ENCODE assay signal across 8 cellular contexts in the genomic region with DNA sequence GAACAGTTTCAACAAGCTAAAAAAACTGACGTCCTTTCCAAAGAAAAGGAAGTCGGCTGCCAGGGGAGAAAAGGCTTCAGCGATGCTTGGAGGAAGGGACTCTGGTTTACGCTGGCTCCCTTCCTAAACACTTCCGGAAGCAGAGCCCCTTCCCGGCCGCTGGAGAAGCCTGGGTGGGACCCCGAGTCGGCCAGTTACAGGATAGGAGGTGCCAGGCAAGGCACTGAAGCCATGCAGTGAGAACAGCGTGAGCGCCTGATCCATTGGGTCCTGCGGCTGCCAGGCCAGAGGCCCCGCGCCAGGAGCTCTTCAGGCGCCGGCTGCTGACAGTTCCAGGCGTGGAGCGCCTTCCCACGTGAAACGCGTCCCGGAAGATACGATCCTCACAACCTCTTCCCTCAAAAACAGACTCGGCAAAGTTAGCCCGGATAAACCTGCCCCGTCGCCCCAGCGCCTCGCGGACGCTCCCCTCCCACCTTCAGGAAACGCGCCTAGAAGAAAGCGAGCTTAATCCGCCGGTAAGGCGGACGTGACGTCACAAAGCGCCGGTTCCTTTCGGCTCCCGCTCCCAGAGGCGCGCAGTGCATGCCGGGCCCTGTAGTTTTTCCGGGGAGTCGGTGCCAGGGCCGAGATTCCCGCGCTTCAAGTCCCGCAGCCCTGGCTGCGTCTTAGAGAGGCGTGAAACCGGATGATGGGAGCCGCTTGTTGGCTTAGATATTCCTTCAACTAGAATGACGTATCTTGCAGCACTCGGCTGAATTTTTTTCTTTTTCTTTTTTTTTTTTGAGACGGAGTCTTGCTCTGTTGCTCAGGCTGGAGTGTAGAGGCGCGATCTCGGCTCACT. TPM values are rescaled to one million over a fixed set of nuclear protein-coding genes. Genes with fewer than 3 reads are reported as not detected.
A peak's percentile ranks its signal among the peaks of the same experiment; 100 is the strongest.
DNase-seq lines count a peak whose midpoint lies in the region; ATAC-seq, FAIRE-seq and TF ChIP-seq lines count a peak whose summit lies in the region.

A gene with protein sequence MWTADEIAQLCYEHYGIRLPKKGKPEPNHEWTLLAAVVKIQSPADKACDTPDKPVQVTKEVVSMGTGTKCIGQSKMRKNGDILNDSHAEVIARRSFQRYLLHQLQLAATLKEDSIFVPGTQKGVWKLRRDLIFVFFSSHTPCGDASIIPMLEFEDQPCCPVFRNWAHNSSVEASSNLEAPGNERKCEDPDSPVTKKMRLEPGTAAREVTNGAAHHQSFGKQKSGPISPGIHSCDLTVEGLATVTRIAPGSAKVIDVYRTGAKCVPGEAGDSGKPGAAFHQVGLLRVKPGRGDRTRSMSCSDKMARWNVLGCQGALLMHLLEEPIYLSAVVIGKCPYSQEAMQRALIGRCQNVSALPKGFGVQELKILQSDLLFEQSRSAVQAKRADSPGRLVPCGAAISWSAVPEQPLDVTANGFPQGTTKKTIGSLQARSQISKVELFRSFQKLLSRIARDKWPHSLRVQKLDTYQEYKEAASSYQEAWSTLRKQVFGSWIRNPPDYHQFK (minus strand): TSS at position 520 of the 844 bp plus-strand sequence. CDS start 2,482 bp downstream, outside the sequence.

- H3K36me3 ChIP-seq in adrenal gland (replicated peaks in 1 of 2) (peaks cover 0 to 33% of the 10 kb centered on the region in 2 donors), heart left ventricle (peaks cover 0 to 56% (median 48%) of the 10 kb centered on the region in 9 donors), upper lobe of left lung (peaks cover 0 to 40% (median 15%) of the 10 kb centered on the region in 4 donors)

- TF ChIP-seq CTCF in adrenal gland (IDR thresholded peaks at IDR 0.05) (peak in 1 of 6 experiments; percentile 7), heart left ventricle (IDR thresholded peaks at IDR 0.05) (no peak), upper lobe of left lung (IDR thresholded peaks at IDR 0.05) (peak in 1 of 6 experiments; percentile 6)

- intact Hi-C loops in adrenal gland (cut with DNase I) (loop anchor here in 1 of 2 donors (10.0 kb wide), 1 partner anchor 148 kb away; no protein-coding TSS in a partner anchor), heart left ventricle (cut with DNase I) (loop anchor here (1.0 to 10.0 kb wide), 17 partner anchors 24 to 158 kb away; a partner anchor contains a TSS), posterior cingulate gyrus (cut with DNase I) (loop anchor here (1.0 to 10.0 kb wide), 3 partner anchors 24 to 158 kb away; a partner anchor contains a TSS)

- H3K27ac ChIP-seq in adrenal gland (peak within 1 kb of the TSS; percentile 58 to 93 (median 72)), heart left ventricle (peak within 1 kb of the TSS; percentile 74 to 96 (median 92)), upper lobe of left lung (peak within 1 kb of the TSS; percentile 89 to 96 (median 93))

- DNase-seq in GM12892 (ENCODE audit: insufficient read length): peak; percentile 85
- DNase-seq in NCI-H146 (lab: John Stamatoyannopoulos, UW): peak; percentile 94
- peak; percentile 95 to 98 (median 98) for DNase-seq in T-helper 1 cell
- DNase-seq in adrenal gland: peak; percentile 96 to 99 (median 98)
- peak; percentile 98 to 99 (median 99) for DNase-seq in heart left ventricle
- peak; percentile 95 to 99 (median 98) for DNase-seq in posterior cingulate gyrus
- peak; percentile 97 to 99 for DNase-seq in upper lobe of left lung

- ATAC-seq in HG02852 (IDR thresholded peaks at IDR 0.05; ENCODE audit: unreplicated experiment) (peak; percentile 94), heart left ventricle (peak; percentile 96 to 97 (median 97)), upper lobe of left lung (ENCODE audit: low FRiP score in 2 of 2) (peak; percentile 96 to 98)

- peak; percentile 81 for FAIRE-seq in GM12892 (lab: Jason Lieb, UNC)

- H3K4me3 ChIP-seq in adrenal gland (peak within 1 kb of the TSS; percentile 2 to 71 (median 42)), heart left ventricle (peak within 1 kb of the TSS; percentile 57 to 89 (median 72)), upper lobe of left lung (peak within 1 kb of the TSS; percentile 69 to 82 (median 78))

- peak; percentile 95 for TF ChIP-seq POLR2A in GM12892 (IDR thresholded peaks at IDR 0.05; ENCODE audit: low read depth, low read length)
- TF ChIP-seq POLR2A in adrenal gland (IDR thresholded peaks at IDR 0.05): peak; percentile 56 to 67
- peak in 1 of 2 donors; percentile 92 for TF ChIP-seq POLR2A in heart left ventricle (IDR thresholded peaks at IDR 0.05)
- TF ChIP-seq POLR2A in upper lobe of left lung (IDR thresholded peaks at IDR 0.05): peak in 3 of 4 donors; percentile 61 to 86 (median 81)

- no peak for TF ChIP-seq EP300 in upper lobe of left lung (IDR thresholded peaks at IDR 0.05)

- H3K27me3 ChIP-seq in adrenal gland (no peaks in the 10 kb centered on the region), heart left ventricle (no peaks in the 10 kb centered on the region), upper lobe of left lung (no peaks in the 10 kb centered on the region)

- H3K4me1 ChIP-seq in adrenal gland (replicated peaks in 1 of 2) (peaks cover 9 to 22% of the 10 kb centered on the region in 2 donors), heart left ventricle (peaks cover 0 to 43% (median 19%) of the 10 kb centered on the region in 12 donors), upper lobe of left lung (peaks cover 15 to 23% (median 21%) of the 10 kb centered on the region in 4 donors)

- WGBS in adrenal gland, 4 donors: 0 to 1% (median 1%) methylated on average over 27 to 62 of the region's 62 CpGs
- 1% methylated on average over 46 to 62 of the region's 62 CpGs for WGBS in heart left ventricle, 4 donors
- 0% methylated on average over 23 to 44 of the region's 62 CpGs for whole genome bisulfite sequencing in upper lobe of left lung, 2 donors

- H3K9me3 ChIP-seq in adrenal gland (replicated peaks in 1 of 3): no peaks in the 10 kb centered on the region
- no peaks in the 10 kb centered on the region for H3K9me3 ChIP-seq in heart left ventricle
- no peaks in the 10 kb centered on the region for H3K9me3 ChIP-seq in upper lobe of left lung

RNA-seq across cellular contexts. Expression of the gene that starts here (rescaled TPM):
- 32.1 TPM for polyA plus RNA-seq in GM12892 (2012; ENCODE audit: missing spikeins)
- total RNA-seq in adrenal gland (100 to 1,000 TPM in 1 of 8 donors, 10 to 100 TPM in 7; 36.7 to 191 (median 52.2) TPM), heart left ventricle (10 to 100 TPM; 16.8 to 37.5 (median 24.1) TPM), upper lobe of left lung (10 to 100 TPM; 30.6 to 77.5 (median 46.7) TPM)
- polyA plus RNA-seq in adrenal gland (10 to 100 TPM; 18.0 to 48.0 (median 19.0) TPM), heart left ventricle (10 to 100 TPM in 1 of 2 donors, 1 to 10 TPM in 1; 8.0 to 15.3 TPM)

Comparison
In these comparisons a context has a peak if more than half of its experiments do, and no peak if none do; other contexts are left out.
1. Peak in every context shown above with its lines: DNase-seq, ATAC-seq, H3K4me3 ChIP-seq and H3K27ac ChIP-seq.